7 cellular contexts compared by ENCODE assay signal in genomic region chr12:100574262-100575074, GRCh38. TPM values are rescaled to one million over a fixed set of nuclear protein-coding genes. Genes with fewer than 3 reads are reported as not detected.
DNase-seq lines count a peak whose midpoint lies in the region; ATAC-seq and TF ChIP-seq lines count a peak whose summit lies in the region.

No MANE protein-coding gene starts in this region.

- no peak overlapping the region for H4K8ac ChIP-seq in trophoblast cell (ENCODE audit: low read depth, low read length)

- H4K91ac ChIP-seq in trophoblast cell (ENCODE audit: low read depth, low read length), result no peak overlapping the region

- H3K4ac ChIP-seq in trophoblast cell (ENCODE audit: low read depth, low read length), result peak overlapping the region; percentile 69

- H3K36me3 Mint-ChIP-seq in glutamatergic neuron (ENCODE audit: unreplicated experiment), result no peaks in the 10 kb centered on the region

- peak overlapping the region; percentile 94 for H3K4me2 ChIP-seq in trophoblast cell (ENCODE audit: low read length)

- TF ChIP-seq CTCF in GM06990 (IDR thresholded peaks at IDR 0.05; ENCODE audit: insufficient read depth, low read length, poor library complexity, severe bottlenecking), result no peak
- no peak for TF ChIP-seq CTCF in VCaP (conservative IDR thresholded peaks at IDR 0.05)
- no peak for TF ChIP-seq CTCF in glutamatergic neuron (IDR thresholded peaks at IDR 0.05; ENCODE audit: partially characterized antibody, unreplicated experiment)

- H2BK12ac ChIP-seq in trophoblast cell (ENCODE audit: low read length), result no peak overlapping the region

- H2AFZ ChIP-seq in trophoblast cell (ENCODE audit: insufficient read depth, low read length, poor library complexity), result no peak overlapping the region

- no peak overlapping the region for H3K27ac Mint-ChIP-seq in glutamatergic neuron (ENCODE audit: unreplicated experiment)

- H3K4me3 ChIP-seq in GM06990 (replicated peaks; ENCODE audit: low read depth, low read length), result peak overlapping the region; percentile 84
- peak overlapping the region; percentile 83 for H3K4me3 ChIP-seq in trophoblast cell (ENCODE audit: low read depth, low read length)

- no CpG with 5 or more reads among the region's 13 CpGs for WGBS in trophoblast cell (ENCODE audit: extremely low coverage, insufficient coverage, insufficient read length)

- no peak overlapping the region for H2BK5ac ChIP-seq in trophoblast cell (ENCODE audit: low read depth, low read length, poor library complexity)

- H3K27ac ChIP-seq in VCaP (peak overlapping the region; percentile 84), trophoblast cell (ENCODE audit: low read depth, low read length) (no peak overlapping the region)

- no peak overlapping the region for H2BK120ac ChIP-seq in trophoblast cell (ENCODE audit: insufficient read depth, low read length, poor library complexity)

- no peak overlapping the region for H3K23ac ChIP-seq in trophoblast cell (ENCODE audit: low read length)

- H3K14ac ChIP-seq in trophoblast cell (ENCODE audit: low read length), result no peak overlapping the region

- H3K9me3 ChIP-seq in trophoblast cell (ENCODE audit: insufficient read depth, low read depth, low read length), result no peaks in the 10 kb centered on the region

- H4K12ac ChIP-seq in trophoblast cell (ENCODE audit: low read depth, low read length), result no peak overlapping the region

- peak overlapping the region; percentile 97 for H3K4me3 Mint-ChIP-seq in glutamatergic neuron (ENCODE audit: unreplicated experiment)

- H3K79me2 ChIP-seq in trophoblast cell (ENCODE audit: control insufficient read depth, insufficient read depth, low read length, poor library complexity), result peaks cover 2% of the 10 kb centered on the region

- ATAC-seq in HG03066 (IDR thresholded peaks at IDR 0.05; ENCODE audit: low read depth, unreplicated experiment), result peak; percentile 3

- peaks cover 5 to 7% of the 10 kb centered on the region in 2 experiments for H3K4me1 ChIP-seq in trophoblast cell (ENCODE audit: control insufficient read depth in 1 of 2, insufficient read depth in 2 of 2, low read length in 2 of 2)

- H3K18ac ChIP-seq in trophoblast cell (ENCODE audit: low read length), result no peak overlapping the region

- H3K27me3 ChIP-seq in GM06990 (replicated peaks; ENCODE audit: control insufficient read depth, insufficient read depth, low read length), result no peaks in the 10 kb centered on the region
- H3K27me3 ChIP-seq in trophoblast cell (ENCODE audit: insufficient read depth, low read length), result no peaks in the 10 kb centered on the region

- H3K4me1 Mint-ChIP-seq in glutamatergic neuron (ENCODE audit: low read depth, unreplicated experiment), result no peaks in the 10 kb centered on the region

- peaks cover 5% of the 10 kb centered on the region for H3K27me3 Mint-ChIP-seq in glutamatergic neuron (ENCODE audit: unreplicated experiment)

- no peaks in the 10 kb centered on the region for H3K9me3 Mint-ChIP-seq in glutamatergic neuron (ENCODE audit: unreplicated experiment)

- no peak overlapping the region for H3K9ac ChIP-seq in trophoblast cell (ENCODE audit: low read length)

- H3K36me3 ChIP-seq in GM06990 (ENCODE audit: control insufficient read depth, insufficient read depth, low read length) (no peaks in the 10 kb centered on the region), trophoblast cell (ENCODE audit: control insufficient read depth in 1 of 2, insufficient read depth in 2 of 2, low read length in 2 of 2) (peaks cover 2% of the 10 kb centered on the region in 2 experiments)

- no peak overlapping the region for H2AK5ac ChIP-seq in trophoblast cell (ENCODE audit: low read length)

- peaks cover 6% of the 10 kb centered on the region for H3K79me1 ChIP-seq in trophoblast cell (ENCODE audit: low read length)

- no peak for DNase-seq in GM06990 (ENCODE audit: extremely low read depth, insufficient read length)
- no peak for DNase-seq in glutamatergic neuron
- DNase-seq in trophoblast cell, result peak in 1 of 2 donors; percentile 20
- DNase-seq in stimulated activated CD4-positive, alpha-beta T cell treated with anti-CD3 and anti-CD28 coated beads, Interleukin-1b, Interleukin-23, amount 100 ng/mL, for 48 hours, result no peak
- DNase-seq in NK-92 (lab: John Stamatoyannopoulos, UW; ENCODE audit: unreplicated experiment), result no peak

RNA-seq across cellular contexts. Expression of gene GAS2L3, which starts 1.0 kb away (rescaled TPM):
- total RNA-seq in glutamatergic neuron (ENCODE audit: unreplicated experiment), result 56.2 TPM
- polyA plus RNA-seq in trophoblast cell (2013), result 25.8 and 27.0 TPM in 2 replicates
